ENCODE assay signal across 28 cellular contexts in the genomic region with DNA sequence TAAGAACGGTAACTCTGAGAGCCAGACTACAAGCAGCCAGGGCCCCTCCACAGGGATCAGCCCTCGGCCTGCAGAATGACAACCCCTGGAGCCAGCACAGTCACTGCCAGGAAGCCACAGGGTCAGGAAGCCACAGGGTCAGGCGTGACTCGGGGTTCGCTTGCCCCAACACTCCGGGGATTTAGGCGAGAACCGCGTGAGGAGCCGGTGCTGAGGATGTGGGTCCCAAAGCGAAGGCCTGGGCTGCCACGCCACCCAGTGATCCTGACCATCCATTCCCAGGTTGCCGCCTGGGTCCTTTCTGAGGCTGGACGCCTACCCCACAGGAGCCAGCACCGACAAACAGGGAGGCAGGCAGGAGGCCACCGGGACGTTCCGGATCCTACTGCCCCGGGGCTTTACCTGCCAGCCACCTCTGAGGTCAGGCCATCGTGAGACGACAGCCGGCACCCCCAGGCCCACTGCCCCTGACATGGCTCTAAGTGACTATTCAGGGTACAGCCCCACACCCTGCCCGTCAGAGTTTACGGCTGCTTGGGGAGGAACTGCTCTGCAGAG.
DNase-seq lines count a peak whose midpoint lies in the region; ATAC-seq, FAIRE-seq and TF ChIP-seq lines count a peak whose summit lies in the region.
"Had no signal": no experiment of that assay in that cellular context is flagged by ENCODE, and none has a peak within 500 bp of the region (broad histone marks: within the 10 kb centered on the region; RNA-seq: fewer than 3 reads in every experiment).

No MANE protein-coding gene starts in this region.

- TF ChIP-seq POLR2A in H54 (IDR thresholded peaks at IDR 0.05; ENCODE audit: low read depth, low read length): no peak
- no peak for TF ChIP-seq POLR2A in GM12891 (IDR thresholded peaks at IDR 0.05; ENCODE audit: low read depth, low read length)

- H3K4me1 Mint-ChIP-seq in effector memory CD8-positive, alpha-beta T cell (ENCODE audit: low read depth in 2 of 2): peaks cover 18 to 25% of the 10 kb centered on the region in 2 donors
- H3K4me1 Mint-ChIP-seq in neural progenitor cell: peaks cover 6% of the 10 kb centered on the region
- H3K4me1 Mint-ChIP-seq: activated T-helper 17 cell treated with anti-CD3 and anti-CD28 coated beads, Interleukin-2, amount 50 U/mL, for 72 hours; IgD-negative memory B cell; stimulated activated naive CD8-positive, alpha-beta T cell treated with anti-CD3 and anti-CD28 coated beads, Interleukin-15, amount 100 ng/mL, for 72 hours had no signal

- peaks cover 15% of the 10 kb centered on the region for H3K4me1 ChIP-seq in ACC112 (ENCODE audit: control insufficient read depth, insufficient read depth, low read length, unreplicated experiment)
- no peaks in the 10 kb centered on the region for H3K4me1 ChIP-seq in neural progenitor cell
- H3K4me1 ChIP-seq: foreskin keratinocyte, pancreas had no signal

- DNase-seq in H7: peak; percentile 69
- DNase-seq in effector memory CD8-positive, alpha-beta T cell: no peak
- no peak for DNase-seq in neural progenitor cell (ENCODE audit: low spot score)
- DNase-seq in H54 (ENCODE audit: insufficient read length, low spot score): no peak
- no peak for DNase-seq in GM12891 (ENCODE audit: insufficient read length, low spot score)
- DNase-seq in AG08396 (ENCODE audit: low spot score): no peak
- DNase-seq: activated CD4-positive, alpha-beta T cell treated with anti-CD3 and anti-CD28 coated beads, Interleukin-2, amount 50 U/mL, for 48 hours; activated CD4-positive, CD25-positive, alpha-beta regulatory T cell; activated CD8-positive, alpha-beta memory T cell treated with anti-CD3 and anti-CD28 coated beads, Interleukin-2, amount 50 U/mL, for 4 hours; Calu3; erythroblast; foreskin keratinocyte; natural killer cell; NCI-H1105; NCI-H82; SHP77 treated with DMSO at 0.1 percent for 48 hours; stimulated activated naive CD8-positive, alpha-beta T cell treated with anti-CD3 and anti-CD28 coated beads, Interleukin-15, amount 100 ng/mL, for 72 hours; T-helper 9 cell had no signal

- FAIRE-seq in H54 (lab: Jason Lieb, UNC) (no peak), GM12891 (lab: Jason Lieb, UNC) (no peak)
- FAIRE-seq: A204.1, GM12878, pancreas had no signal

- no peaks in the 10 kb centered on the region for H3K9me3 ChIP-seq in neural progenitor cell (ENCODE audit: low read depth)
- H3K9me3 ChIP-seq: pancreas, tibial nerve had no signal

- H3K36me3 ChIP-seq in ACC112 (ENCODE audit: insufficient read depth, low read length): no peaks in the 10 kb centered on the region
- H3K36me3 ChIP-seq in H7 (replicated peaks; ENCODE audit: control insufficient read depth, insufficient read depth, low read length): no peaks in the 10 kb centered on the region; the same call in 1 of the 2 replicates
- H3K36me3 ChIP-seq in neural progenitor cell: no peaks in the 10 kb centered on the region
- H3K36me3 ChIP-seq: pancreas had no signal

- no peaks in the 10 kb centered on the region for H4K20me1 ChIP-seq in neural progenitor cell (ENCODE audit: low read depth)

- peak overlapping the region; percentile 37 for H3K9ac ChIP-seq in neural progenitor cell

- TF ChIP-seq CTCF in neural progenitor cell (IDR thresholded peaks at IDR 0.05): no peak

- ATAC-seq in effector memory CD8-positive, alpha-beta T cell (replicated peaks): no peak
- ATAC-seq in HG03457 (IDR thresholded peaks at IDR 0.05; ENCODE audit: unreplicated experiment): no peak
- ATAC-seq: activated T-helper 17 cell treated with anti-CD3 and anti-CD28 coated beads, Interleukin-2, amount 50 U/mL, for 72 hours; foreskin keratinocyte; GM12878; stimulated activated naive CD8-positive, alpha-beta T cell treated with anti-CD3 and anti-CD28 coated beads, Interleukin-15, amount 100 ng/mL, for 72 hours had no signal

- H2AFZ ChIP-seq in ACC112 (ENCODE audit: low read length, unreplicated experiment) (no peak overlapping the region), neural progenitor cell (replicated peaks) (no peak overlapping the region)

- H3K4me3 Mint-ChIP-seq in effector memory CD8-positive, alpha-beta T cell: no peak overlapping the region
- no peak overlapping the region for H3K4me3 Mint-ChIP-seq in neural progenitor cell
- H3K4me3 Mint-ChIP-seq: activated naive CD8-positive, alpha-beta T cell; activated T-helper 17 cell treated with anti-CD3 and anti-CD28 coated beads, Interleukin-2, amount 50 U/mL, for 72 hours; brain; IgD-negative memory B cell; natural killer cell; stimulated activated naive CD8-positive, alpha-beta T cell treated with anti-CD3 and anti-CD28 coated beads, Interleukin-15, amount 100 ng/mL, for 72 hours had no signal

- no peak overlapping the region for H3K4me3 ChIP-seq in ACC112 (ENCODE audit: low read depth, low read length)
- no peak overlapping the region for H3K4me3 ChIP-seq in H7 (ENCODE audit: insufficient read depth, low read depth, low read length)
- H3K4me3 ChIP-seq in neural progenitor cell: no peak overlapping the region
- H3K4me3 ChIP-seq: GM12878, pancreas, tibial nerve had no signal

- H3K36me3 Mint-ChIP-seq in effector memory CD8-positive, alpha-beta T cell (ENCODE audit: insufficient read depth): peaks cover 16% of the 10 kb centered on the region
- no peaks in the 10 kb centered on the region for H3K36me3 Mint-ChIP-seq in neural progenitor cell
- H3K36me3 Mint-ChIP-seq: activated naive CD8-positive, alpha-beta T cell; natural killer cell had no signal

- H3K4me2 ChIP-seq in neural progenitor cell: no peak overlapping the region

- no peaks in the 10 kb centered on the region for H3K27me3 Mint-ChIP-seq in effector memory CD8-positive, alpha-beta T cell
- peaks cover 6% of the 10 kb centered on the region for H3K27me3 Mint-ChIP-seq in neural progenitor cell (ENCODE audit: insufficient read depth, low read depth)
- H3K27me3 Mint-ChIP-seq: activated naive CD8-positive, alpha-beta T cell; activated T-helper 17 cell treated with anti-CD3 and anti-CD28 coated beads, Interleukin-2, amount 50 U/mL, for 72 hours; brain; IgD-negative memory B cell; stimulated activated naive CD8-positive, alpha-beta T cell treated with anti-CD3 and anti-CD28 coated beads, Interleukin-15, amount 100 ng/mL, for 72 hours had no signal

- H3K27ac ChIP-seq in ACC112 (ENCODE audit: low read depth, low read length) (peak overlapping the region; percentile 12; the same call in 1 of the 2 replicates), neural progenitor cell (no peak overlapping the region)
- H3K27ac ChIP-seq: foreskin keratinocyte, pancreas, tibial nerve had no signal

- no peaks in the 10 kb centered on the region for H3K9me3 Mint-ChIP-seq in effector memory CD8-positive, alpha-beta T cell
- H3K9me3 Mint-ChIP-seq in neural progenitor cell: no peaks in the 10 kb centered on the region
- H3K9me3 Mint-ChIP-seq: activated T-helper 17 cell treated with anti-CD3 and anti-CD28 coated beads, Interleukin-2, amount 50 U/mL, for 72 hours; brain; IgD-negative memory B cell; natural killer cell; stimulated activated naive CD8-positive, alpha-beta T cell treated with anti-CD3 and anti-CD28 coated beads, Interleukin-15, amount 100 ng/mL, for 72 hours had no signal

- H3K27me3 ChIP-seq in ACC112 (ENCODE audit: insufficient read depth, low read length): no peaks in the 10 kb centered on the region
- H3K27me3 ChIP-seq in H7 (ENCODE audit: control insufficient read depth, insufficient read depth, low read length): no peaks in the 10 kb centered on the region
- no peaks in the 10 kb centered on the region for H3K27me3 ChIP-seq in neural progenitor cell
- H3K27me3 ChIP-seq: foreskin keratinocyte, pancreas, tibial nerve had no signal

- H3K27ac Mint-ChIP-seq in effector memory CD8-positive, alpha-beta T cell: peak overlapping the region; percentile 31 to 81
- no peak overlapping the region for H3K27ac Mint-ChIP-seq in neural progenitor cell
- H3K27ac Mint-ChIP-seq: activated naive CD8-positive, alpha-beta T cell; activated T-helper 17 cell treated with anti-CD3 and anti-CD28 coated beads, Interleukin-2, amount 50 U/mL, for 72 hours; IgD-negative memory B cell had no signal

- no peaks in the 10 kb centered on the region for H3K79me2 ChIP-seq in ACC112 (ENCODE audit: control insufficient read depth, insufficient read depth, low read length, unreplicated experiment)
- no peaks in the 10 kb centered on the region for H3K79me2 ChIP-seq in neural progenitor cell (ENCODE audit: low read depth)

- H3F3A ChIP-seq in neural progenitor cell (ENCODE audit: low read depth): no peaks in the 10 kb centered on the region

TF ChIP-seq in GM12891, 5 proteins besides CTCF, POLR2A, EP300 and RAD21:
- TF ChIP-seq POLR2AphosphoS5 (IDR thresholded peaks at IDR 0.05; ENCODE audit: low read depth, low read length) (no peak), TAF1 (IDR thresholded peaks at IDR 0.05; ENCODE audit: low read depth, low read length) (no peak), SPI1 (IDR thresholded peaks at IDR 0.05; ENCODE audit: low read depth, low read length) (no peak), PAX5 (IDR thresholded peaks at IDR 0.05; ENCODE audit: insufficient read depth, low read length, severe bottlenecking) (no peak), POU2F2 (IDR thresholded peaks at IDR 0.05; ENCODE audit: low read depth, low read length) (no peak)
TF ChIP-seq in GM12891: peak in this region for 0.
